18 cellular contexts compared by ENCODE assay signal in genomic region chr7:42234736-42235135, GRCh38. TPM values are rescaled to one million over a fixed set of nuclear protein-coding genes. Genes with fewer than 3 reads are reported as not detected.
A peak's percentile ranks its signal among the peaks of the same experiment; 100 is the strongest.
DNase-seq lines count a peak whose midpoint lies in the region; ATAC-seq and TF ChIP-seq lines count a peak whose summit lies in the region.
"Had no signal": no experiment of that assay in that cellular context is flagged by ENCODE, and none has a peak within 500 bp of the region (broad histone marks: within the 10 kb centered on the region; RNA-seq: fewer than 3 reads in every experiment).

No MANE protein-coding gene starts in this region.

- TF ChIP-seq CTCF in left ventricle myocardium inferior (IDR thresholded peaks at IDR 0.05; ENCODE audit: borderline replicate concordance) (no peak), heart right ventricle (IDR thresholded peaks at IDR 0.05) (no peak), nephron (IDR thresholded peaks at IDR 0.05; ENCODE audit: unreplicated experiment in 3 of 3) (no peak)

- peak overlapping the region; percentile 93 to 96 (median 96) for H3K4me3 Mint-ChIP-seq in nephron
- H3K4me3 Mint-ChIP-seq: activated CD4-positive, alpha-beta memory T cell treated with anti-CD3 and anti-CD28 coated beads for 36 hours; dendritic cell treated with granulocyte-macrophage colony-stimulating factor and Interleukin-4, amounts not matched to agents 40 ng/mL and 50 ng/mL, for 4 days had no signal

- no peak overlapping the region for H3K9ac ChIP-seq in endocrine pancreas (ENCODE audit: control insufficient read depth, insufficient read depth, low read length)
- H3K9ac ChIP-seq: SK-N-SH had no signal

- H3K36me3 ChIP-seq in left ventricle myocardium inferior = no peaks in the 10 kb centered on the region
- H3K36me3 ChIP-seq in heart right ventricle = no peaks in the 10 kb centered on the region
- no peaks in the 10 kb centered on the region for H3K36me3 ChIP-seq in endocrine pancreas (ENCODE audit: control insufficient read depth, insufficient read depth, low read length)
- no peaks in the 10 kb centered on the region for H3K36me3 ChIP-seq in effector memory CD4-positive, alpha-beta T cell (ENCODE audit: control insufficient read depth, insufficient read depth, low read length)
- H3K36me3 ChIP-seq: thyroid gland had no signal

- intact Hi-C loops in left ventricle myocardium inferior (cut with micrococcal nuclease) = no loop called here
- intact Hi-C loops in heart right ventricle (cut with DNase I) = loop anchor here in 3 of 10 donors (5.0 to 10.0 kb wide), 3 partner anchors 130 to 252 kb away; no protein-coding TSS in a partner anchor

- H3K36me3 Mint-ChIP-seq in nephron (ENCODE audit: low read depth) = peaks cover 6% of the 10 kb centered on the region
- H3K36me3 Mint-ChIP-seq: activated CD4-positive, alpha-beta memory T cell treated with anti-CD3 and anti-CD28 coated beads for 36 hours had no signal

- no peaks in the 10 kb centered on the region for H3K9me3 Mint-ChIP-seq in nephron
- H3K9me3 Mint-ChIP-seq: activated CD4-positive, alpha-beta memory T cell treated with anti-CD3 and anti-CD28 coated beads for 36 hours; activated T-helper 2 cell treated with anti-CD3 and anti-CD28 coated beads, Interferon-gamma antibody, Interleukin-2, Interleukin-4, amounts not matched to agents 10 μg/mL and 5 μg/mL and 100 μg/mL, durations not matched to agents 14 hours and 24 hours and 36 hours; dendritic cell treated with granulocyte-macrophage colony-stimulating factor and Interleukin-4, amounts not matched to agents 40 ng/mL and 50 ng/mL, for 4 days had no signal

- WGBS in heart right ventricle, 2 donors = 92 to 95% methylated on average over 3 of the region's 3 CpGs

- H3K27me3 ChIP-seq in left ventricle myocardium inferior (ENCODE audit: low read depth) (peaks cover 9% of the 10 kb centered on the region), heart right ventricle (peaks cover 0 to 70% (median 0%) of the 10 kb centered on the region in 7 donors), endocrine pancreas (ENCODE audit: control insufficient read depth, insufficient read depth, low read length) (no peaks in the 10 kb centered on the region)
- peaks cover 20% of the 10 kb centered on the region for H3K27me3 ChIP-seq in effector memory CD4-positive, alpha-beta T cell (replicated peaks; ENCODE audit: control insufficient read depth, insufficient read depth, low read length, poor library complexity, severe bottlenecking)
- H3K27me3 ChIP-seq: thyroid gland had no signal

- ATAC-seq in heart right ventricle = no peak

- H3K4me1 ChIP-seq in left ventricle myocardium inferior (peaks cover 33% of the 10 kb centered on the region), heart right ventricle (peaks cover 0 to 19% (median 11%) of the 10 kb centered on the region in 9 donors), endocrine pancreas (ENCODE audit: control insufficient read depth, insufficient read depth, low read length) (peaks cover 9% of the 10 kb centered on the region)
- H3K4me1 ChIP-seq in effector memory CD4-positive, alpha-beta T cell (ENCODE audit: control insufficient read depth, insufficient read depth, low read length, poor library complexity, severe bottlenecking) = peaks cover 13% of the 10 kb centered on the region

- peaks cover 74% of the 10 kb centered on the region for H3K4me1 Mint-ChIP-seq in nephron

- DNase-seq in left ventricle myocardium inferior (no peak), heart right ventricle (no peak), NCI-H526 treated with DMSO at 0.1 percent for 48 hours (lab: John Stamatoyannopoulos, UW) (no peak), DMS 273 (lab: John Stamatoyannopoulos, UW; ENCODE audit: unreplicated experiment) (no peak)
- DNase-seq in activated effector memory CD4-positive, alpha-beta T cell treated with Interleukin-2 at 50 U/mL for 16 hours = no peak
- DNase-seq in effector memory CD4-positive, alpha-beta T cell = no peak
- DNase-seq: activated CD4-positive, alpha-beta memory T cell treated with anti-CD3 and anti-CD28 coated beads for 36 hours; anterior cingulate cortex; KBM-7; NCI-H1436; NCI-H446 treated with DMSO at 0.1 percent for 48 hours; SK-N-SH; thyroid gland had no signal

- no peaks in the 10 kb centered on the region for H3K27me3 Mint-ChIP-seq in nephron (ENCODE audit: low read depth)

- H3K4me3 ChIP-seq in left ventricle myocardium inferior (peak overlapping the region; percentile 91), heart right ventricle (no peak overlapping the region), endocrine pancreas (ENCODE audit: control insufficient read depth, insufficient read depth, low read length) (peak overlapping the region; percentile 59)
- H3K4me3 ChIP-seq in effector memory CD4-positive, alpha-beta T cell (ENCODE audit: insufficient read depth, low read depth, low read length, poor library complexity, severe bottlenecking) = no peak overlapping the region

- no peak overlapping the region for H3K27ac ChIP-seq in left ventricle myocardium inferior (replicated peaks)
- H3K27ac ChIP-seq in heart right ventricle = no peak overlapping the region
- no peak overlapping the region for H3K27ac ChIP-seq in effector memory CD4-positive, alpha-beta T cell (ENCODE audit: insufficient read depth, low read length, poor library complexity, severe bottlenecking)
- H3K27ac ChIP-seq: thyroid gland had no signal

- H3K27ac Mint-ChIP-seq in nephron = peak overlapping the region; percentile 58 to 83 (median 68)
- H3K27ac Mint-ChIP-seq: activated CD4-positive, alpha-beta memory T cell treated with anti-CD3 and anti-CD28 coated beads for 36 hours; activated T-helper 2 cell treated with anti-CD3 and anti-CD28 coated beads, Interferon-gamma antibody, Interleukin-2, Interleukin-4, amounts not matched to agents 10 μg/mL and 5 μg/mL and 100 μg/mL, durations not matched to agents 14 hours and 24 hours and 36 hours; dendritic cell treated with granulocyte-macrophage colony-stimulating factor and Interleukin-4, amounts not matched to agents 40 ng/mL and 50 ng/mL, for 4 days had no signal

- no peaks in the 10 kb centered on the region for H3K9me3 ChIP-seq in left ventricle myocardium inferior (replicated peaks)
- no peaks in the 10 kb centered on the region for H3K9me3 ChIP-seq in heart right ventricle
- no peaks in the 10 kb centered on the region for H3K9me3 ChIP-seq in endocrine pancreas (ENCODE audit: control insufficient read depth, low read length)
- H3K9me3 ChIP-seq in effector memory CD4-positive, alpha-beta T cell (ENCODE audit: control insufficient read depth, low read length) = no peaks in the 10 kb centered on the region
- H3K9me3 ChIP-seq: SK-N-SH, thyroid gland had no signal

RNA-seq across cellular contexts. Expression of gene GLI3, which starts 2.3 kb away (rescaled TPM):
- total RNA-seq in left ventricle myocardium inferior = 5.5 TPM
- 1 to 10 TPM; 2.7 to 9.1 (median 5.5) TPM for total RNA-seq in heart right ventricle
- polyA plus RNA-seq in heart right ventricle = under 1 TPM; 0.51 to 0.77 TPM
- total RNA-seq: activated T-helper 2 cell treated with anti-CD3 and anti-CD28 coated beads, Interferon-gamma antibody, Interleukin-2, Interleukin-4, amounts not matched to agents 10 μg/mL and 5 μg/mL and 100 μg/mL, durations not matched to agents 14 hours and 24 hours and 36 hours; G401 had no signal

Comparison
In these comparisons a context has a peak if more than half of its experiments do, and no peak if none do; other contexts are left out.
1. H3K4me3 ChIP-seq: peak in left ventricle myocardium inferior (single experiment) and endocrine pancreas (single experiment); none in heart right ventricle (0 of 10) and effector memory CD4-positive, alpha-beta T cell (single experiment).